In genomic region chr3:194871143-194871863, GRCh38 we compare ENCODE assay signal across 8 cellular contexts.
A peak's percentile ranks its signal among the peaks of the same experiment; 100 is the strongest.
DNase-seq lines count a peak whose midpoint lies in the region; ATAC-seq, FAIRE-seq and TF ChIP-seq lines count a peak whose summit lies in the region.

No MANE protein-coding gene starts in this region.

- H3K4me3 ChIP-seq in heart right ventricle (no peak overlapping the region), skeletal muscle tissue (ENCODE audit: low read length in 3 of 3) (peak overlapping the region in 1 of 3 donors; percentile 31)

- H3K4me1 ChIP-seq in heart right ventricle = peaks cover 18 to 58% (median 45%) of the 10 kb centered on the region in 9 donors
- H3K4me1 ChIP-seq in skeletal muscle tissue (ENCODE audit: control insufficient read depth in 3 of 3, insufficient read depth in 3 of 3, low read length in 3 of 3) = peaks cover 25 to 29% (median 26%) of the 10 kb centered on the region in 3 donors

- H3K36me3 Mint-ChIP-seq in T-helper 17 cell (ENCODE audit: low read depth) = no peaks in the 10 kb centered on the region
- no peaks in the 10 kb centered on the region for H3K36me3 Mint-ChIP-seq in activated naive CD8-positive, alpha-beta T cell treated with anti-CD3 and anti-CD28 coated beads, Interleukin-2, amount 50 U/mL, for 24 hours (ENCODE audit: low read depth)

- FAIRE-seq in GM12891 (lab: Jason Lieb, UNC) = peak; percentile 51

- H3K4me1 Mint-ChIP-seq in T-helper 17 cell = peaks cover 6% of the 10 kb centered on the region
- H3K4me1 Mint-ChIP-seq in activated naive CD8-positive, alpha-beta T cell treated with anti-CD3 and anti-CD28 coated beads, Interleukin-2, amount 50 U/mL, for 24 hours = peaks cover 5% of the 10 kb centered on the region

- H3K27ac Mint-ChIP-seq in T-helper 17 cell = no peak overlapping the region
- H3K27ac Mint-ChIP-seq in activated naive CD8-positive, alpha-beta T cell treated with anti-CD3 and anti-CD28 coated beads, Interleukin-2, amount 50 U/mL, for 24 hours = no peak overlapping the region

- no peaks in the 10 kb centered on the region for H3K9me3 ChIP-seq in T-helper 17 cell (ENCODE audit: control insufficient read depth, low read length, poor library complexity, severe bottlenecking)
- peaks cover 0 to 8% (median 0%) of the 10 kb centered on the region in 11 donors for H3K9me3 ChIP-seq in heart right ventricle
- H3K9me3 ChIP-seq in skeletal muscle tissue (ENCODE audit: control insufficient read depth in 3 of 3, low read length in 3 of 3) = peaks cover 3 to 5% (median 3%) of the 10 kb centered on the region in 3 donors

- DNase-seq in GM12891 (ENCODE audit: insufficient read length, low spot score) (peak; percentile 26), HuH-7 (ENCODE audit: low spot score) (peak; percentile 35), T-helper 17 cell (no peak), heart right ventricle (peak in 1 of 2 donors; percentile 61), OCI-M2 (lab: John Stamatoyannopoulos, UW; ENCODE audit: unreplicated experiment) (no peak)
- DNase-seq in activated naive CD8-positive, alpha-beta T cell treated with anti-CD3 and anti-CD28 coated beads, Interleukin-2, amount 50 U/mL, for 24 hours = no peak

- peaks cover 45% of the 10 kb centered on the region for H3K27me3 Mint-ChIP-seq in T-helper 17 cell
- H3K27me3 Mint-ChIP-seq in activated naive CD8-positive, alpha-beta T cell treated with anti-CD3 and anti-CD28 coated beads, Interleukin-2, amount 50 U/mL, for 24 hours = peaks cover 14% of the 10 kb centered on the region

- H3K9me3 Mint-ChIP-seq in activated naive CD8-positive, alpha-beta T cell treated with anti-CD3 and anti-CD28 coated beads, Interleukin-2, amount 50 U/mL, for 24 hours = no peaks in the 10 kb centered on the region

- H3K36me3 ChIP-seq in heart right ventricle = no peaks in the 10 kb centered on the region
- H3K36me3 ChIP-seq in skeletal muscle tissue (ENCODE audit: control insufficient read depth in 3 of 3, insufficient read depth in 3 of 3, low read length in 3 of 3) = no peaks in the 10 kb centered on the region

- TF ChIP-seq CTCF in heart right ventricle (IDR thresholded peaks at IDR 0.05) = peak in 2 of 9 donors; percentile 10 to 18

- intact Hi-C loops in heart right ventricle (cut with DNase I) = loop anchor here in 5 of 10 donors (5.0 to 10.0 kb wide), 5 partner anchors 81 to 233 kb away; partner anchors contain the start of gene FAM43A (in 3 of the 5)

- no peak for TF ChIP-seq POLR2A in GM12891 (IDR thresholded peaks at IDR 0.05; ENCODE audit: low read depth, low read length)

- 32 to 36% methylated on average over 13 of the region's 13 CpGs for WGBS in heart right ventricle, 2 donors

- ATAC-seq in T-helper 17 cell (peak; percentile 12), heart right ventricle (peak; percentile 49 to 76 (median 70)), GM19023 (IDR thresholded peaks at IDR 0.05; ENCODE audit: unreplicated experiment) (no peak)
- no peak for ATAC-seq in activated naive CD8-positive, alpha-beta T cell treated with anti-CD3 and anti-CD28 coated beads, Interleukin-2, amount 50 U/mL, for 24 hours

- H3K27me3 ChIP-seq in heart right ventricle = no peaks in the 10 kb centered on the region
- peaks cover 0 to 3% (median 0%) of the 10 kb centered on the region in 3 donors for H3K27me3 ChIP-seq in skeletal muscle tissue (ENCODE audit: control insufficient read depth in 3 of 3, insufficient read depth in 3 of 3, low read length in 3 of 3)

- H3K9ac ChIP-seq in skeletal muscle tissue (ENCODE audit: low read depth in 1 of 3, low read length in 3 of 3) = peak overlapping the region in 1 of 3 donors; percentile 66

- H3K27ac ChIP-seq in heart right ventricle = peak overlapping the region in 9 of 10 donors; percentile 40 to 83 (median 75)
- peak overlapping the region; percentile 42 for H3K27ac ChIP-seq in skeletal muscle tissue (ENCODE audit: low read depth, low read length)

- no peak overlapping the region for H3K4me3 Mint-ChIP-seq in T-helper 17 cell
- no peak overlapping the region for H3K4me3 Mint-ChIP-seq in activated naive CD8-positive, alpha-beta T cell treated with anti-CD3 and anti-CD28 coated beads, Interleukin-2, amount 50 U/mL, for 24 hours

TF ChIP-seq in GM12891, 5 proteins besides CTCF, POLR2A, EP300 and RAD21:
- TF ChIP-seq TAF1 (IDR thresholded peaks at IDR 0.05; ENCODE audit: low read depth, low read length) (no peak), POLR2AphosphoS5 (IDR thresholded peaks at IDR 0.05; ENCODE audit: low read depth, low read length) (no peak), PAX5 (IDR thresholded peaks at IDR 0.05; ENCODE audit: insufficient read depth, low read length, severe bottlenecking) (no peak), SPI1 (IDR thresholded peaks at IDR 0.05; ENCODE audit: low read depth, low read length) (no peak), POU2F2 (IDR thresholded peaks at IDR 0.05; ENCODE audit: low read depth, low read length) (no peak)

Comparison
In these comparisons a context has a peak if more than half of its experiments do, and no peak if none do; other contexts are left out.
1. DNase-seq: peak in GM12891 (single experiment) and HuH-7 (single experiment); none in T-helper 17 cell (0 of 3), activated naive CD8-positive, alpha-beta T cell treated with anti-CD3 and anti-CD28 coated beads, Interleukin-2, amount 50 U/mL, for 24 hours (single experiment) and OCI-M2 (single experiment).
2. ATAC-seq: peak in T-helper 17 cell (single experiment) and heart right ventricle (8 of 8); none in activated naive CD8-positive, alpha-beta T cell treated with anti-CD3 and anti-CD28 coated beads, Interleukin-2, amount 50 U/mL, for 24 hours (single experiment) and GM19023 (single experiment).